In genomic region chr6:30489081-30490030, GRCh38 we compare ENCODE assay signal across 8 cellular contexts. TPM values are rescaled to one million over a fixed set of nuclear protein-coding genes. Genes with fewer than 3 reads are reported as not detected.
A peak's percentile ranks its signal among the peaks of the same experiment; 100 is the strongest.
DNase-seq lines count a peak whose midpoint lies in the region; ATAC-seq, FAIRE-seq and TF ChIP-seq lines count a peak whose summit lies in the region.

TSS of gene HLA-E (plus strand) at chr6:30489509. CDS start at chr6:30489532, 23 bp downstream.

- H2BK5ac ChIP-seq in H1 (ENCODE audit: low read depth, low read length), result no peak within 1 kb of the TSS; the same call in 1 of the 2 replicates

- no peak within 1 kb of the TSS for H3K4ac ChIP-seq in H1 (replicated peaks; ENCODE audit: insufficient read length, low read depth, low read length)

- H3K79me1 ChIP-seq in H1 (ENCODE audit: low read depth, low read length), result no peaks in the 10 kb centered on the region

- peak; percentile 98 for TF ChIP-seq POLR2A in H1 (IDR thresholded peaks at IDR 0.05; ENCODE audit: control extremely low read depth in 1 of 2, low read depth in 2 of 2, low read length in 2 of 2)

- H3K18ac ChIP-seq in H1 (ENCODE audit: extremely low read depth, low read length), result peak within 1 kb of the TSS; percentile 75

- peak within 1 kb of the TSS; percentile 51; the same call in 1 of the 2 replicates for H2AFZ ChIP-seq in H1 (ENCODE audit: low read length)

- no peak for TF ChIP-seq EP300 in H1 (IDR thresholded peaks at IDR 0.05; ENCODE audit: borderline replicate concordance in 1 of 2, low read depth in 2 of 2, low read length in 2 of 2)

- H4K91ac ChIP-seq in H1 (replicated peaks; ENCODE audit: insufficient read length, low read length), result no peak within 1 kb of the TSS

- no peak within 1 kb of the TSS for H3K56ac ChIP-seq in H1 (replicated peaks; ENCODE audit: insufficient read length, low read depth, low read length)

- H4K20me1 ChIP-seq in H1 (replicated peaks in 1 of 2; ENCODE audit: control insufficient read depth in 1 of 2, insufficient read depth in 2 of 2, low read length in 2 of 2), result peaks cover 0 to 7% of the 10 kb centered on the region in 2 experiments

- CTCF ChIA-PET in H1 (lab: Charles Lee; ENCODE audit: partially characterized antibody), result interaction anchor here (0.6 to 3.0 kb wide), 4 partner anchors 20 to 172 kb away, joined by 3 to 10 read pairs (median 4); no protein-coding TSS in a partner anchor

- H3K23ac ChIP-seq in H1 (ENCODE audit: insufficient read length), result no peak within 1 kb of the TSS

- TF ChIP-seq RAD21 in H1 (IDR thresholded peaks at IDR 0.05 in 1 of 2, conservative IDR thresholded peaks at IDR 0.05 in 1 of 2; ENCODE audit: low read depth in 2 of 2, low read length in 2 of 2), result 0 out of 4 replicates have a peak, but pooled peaks of 1 of the 2 experiments have one; percentile 2

- ATAC-seq in GM19395 (IDR thresholded peaks at IDR 0.05; ENCODE audit: unreplicated experiment), result peak; percentile 85
- ATAC-seq in HG03571 (IDR thresholded peaks at IDR 0.05; ENCODE audit: unreplicated experiment), result peak; percentile 77
- peak; percentile 77 for ATAC-seq in memory B cell (ENCODE audit: low read depth)

- H3K36me3 ChIP-seq in H1 (ENCODE audit: control insufficient read depth in 2 of 4, insufficient read depth in 4 of 4, low read length in 3 of 4), result peaks cover 0 to 13% (median 6%) of the 10 kb centered on the region in 4 experiments; a peak in 3 of 8 replicates

- POLR2A ChIA-PET in H1 (lab: Charles Lee; ENCODE audit: partially characterized antibody), result interaction anchor here (0.6 to 1.8 kb wide), 9 partner anchors 20 to 126 kb away, joined by 3 to 5 read pairs (median 3); no protein-coding TSS in a partner anchor

- H3K23me2 ChIP-seq in H1 (ENCODE audit: low read depth, low read length), result no peaks in the 10 kb centered on the region; the same call in 1 of the 2 replicates

- no peak within 1 kb of the TSS for H3K14ac ChIP-seq in H1 (ENCODE audit: insufficient read length)

- H3K27ac ChIP-seq in H1 (ENCODE audit: low read depth, low read length), result peak within 1 kb of the TSS; percentile 30; the same call in 1 of the 2 replicates

- H3K9me3 Mint-ChIP-seq in memory B cell, result no peaks in the 10 kb centered on the region

- H3K4me3 Mint-ChIP-seq in memory B cell, result peak within 1 kb of the TSS; percentile 99

- H3K4me2 ChIP-seq in H1 (ENCODE audit: insufficient read depth in 1 of 2, low read depth in 2 of 2, low read length in 2 of 2), result peak within 1 kb of the TSS; percentile 54 to 72

- peaks cover 39% of the 10 kb centered on the region for H3K4me1 Mint-ChIP-seq in memory B cell

- WGBS in H1 (ENCODE audit: extremely low coverage in 1 of 2, insufficient coverage in 1 of 2, insufficient read length in 1 of 2, insufficient replicate concordance in 2 of 2, low coverage in 1 of 2, low lambda C conversion rate in 2 of 2, missing lambda C conversion rate in 1 of 2), 2 experiments, result 9% methylated on average over 51 of the region's 69 CpGs; no CpG with 5 or more reads in 1 of the 2 experiments

- peak within 1 kb of the TSS; percentile 99 for H3K27ac Mint-ChIP-seq in memory B cell

- H3K4me1 ChIP-seq in H1 (replicated peaks in 1 of 4; ENCODE audit: control insufficient read depth in 3 of 4, insufficient read depth in 4 of 4, low read length in 3 of 4), result peaks cover 0 to 5% (median 2%) of the 10 kb centered on the region in 4 experiments; a peak in 5 of 7 replicates

- no peak for TF ChIP-seq CTCF in H1 (IDR thresholded peaks at IDR 0.05; ENCODE audit: control extremely low read depth in 1 of 3, insufficient read depth in 1 of 3, low read depth in 1 of 3, low read length in 3 of 3)

- no peak within 1 kb of the TSS for H2BK15ac ChIP-seq in H1 (ENCODE audit: low read length)

- H3K9ac ChIP-seq in H1 (replicated peaks in 1 of 4; ENCODE audit: extremely low read depth in 1 of 4, low read depth in 3 of 4, low read length in 3 of 4), result peak within 1 kb of the TSS; percentile 70 to 89 (median 72)

- peaks cover 38% of the 10 kb centered on the region for H3K36me3 Mint-ChIP-seq in memory B cell

- no peaks in the 10 kb centered on the region; a peak in 1 of 7 replicates for H3K27me3 ChIP-seq in H1 (replicated peaks in 1 of 4; ENCODE audit: control insufficient read depth in 3 of 4, extremely low read depth in 1 of 4, insufficient read depth in 3 of 4, low read length in 3 of 4)

- peak; percentile 94 for FAIRE-seq in H1 (lab: Jason Lieb, UNC)

- H2BK20ac ChIP-seq in H1 (ENCODE audit: low read length), result no peak within 1 kb of the TSS

- no peak within 1 kb of the TSS for H4K5ac ChIP-seq in H1 (ENCODE audit: insufficient read length, low read depth, low read length)

- H3K4me3 ChIP-seq in H1 (ENCODE audit: extremely low read depth in 1 of 4, insufficient read depth in 2 of 4, low read depth in 3 of 4, low read length in 4 of 4), result peak within 1 kb of the TSS; percentile 79 to 94 (median 86)

- DNase-seq in CD1c-positive myeloid dendritic cell (ENCODE audit: extremely low spot score), result peak; percentile 100
- DNase-seq in NK-92 (lab: John Stamatoyannopoulos, UW; ENCODE audit: unreplicated experiment), result peak; percentile 27
- peak; percentile 78 to 91 for DNase-seq in activated CD8-positive, alpha-beta memory T cell treated with anti-CD3 and anti-CD28 coated beads for 4 hours (ENCODE audit: low read depth in 2 of 2)
- peak; percentile 87 to 94 for DNase-seq in H1 (ENCODE audit: low read depth in 1 of 2, low spot score in 2 of 2)
- DNase-seq in memory B cell (ENCODE audit: low spot score in 2 of 2), result peak; percentile 84 to 91
- DNase-seq in stimulated activated CD8-positive, alpha-beta memory T cell treated with anti-CD3 and anti-CD28 coated beads, Interleukin-12 subunit alpha, Interleukin-12 subunit beta, amount 100 ng/mL, for 24 hours (ENCODE audit: extremely low read depth), result peak; percentile 69

- H3K79me2 ChIP-seq in H1 (ENCODE audit: control insufficient read depth in 1 of 2, insufficient read depth in 2 of 2, low read length in 2 of 2), result no peaks in the 10 kb centered on the region

- no peaks in the 10 kb centered on the region for H3K27me3 Mint-ChIP-seq in memory B cell

- H2AK5ac ChIP-seq in H1 (ENCODE audit: low read depth, low read length), result no peak within 1 kb of the TSS

- no peak within 1 kb of the TSS for H2BK12ac ChIP-seq in H1 (ENCODE audit: low read depth, low read length)

- peak within 1 kb of the TSS; percentile 86 for H4K8ac ChIP-seq in H1 (ENCODE audit: extremely low read depth, insufficient read depth, low read length)

- H3K9me3 ChIP-seq in H1 (ENCODE audit: insufficient read depth in 2 of 2, low read depth in 1 of 2, low read length in 1 of 2), result no peaks in the 10 kb centered on the region

- no peak within 1 kb of the TSS for H2BK120ac ChIP-seq in H1 (replicated peaks; ENCODE audit: low read depth, low read length)

TF ChIP-seq in H1, 55 proteins besides CTCF, POLR2A, EP300 and RAD21 (continues in another document):
- TF ChIP-seq ZNF274 (IDR thresholded peaks at IDR 0.05; ENCODE audit: borderline replicate concordance, extremely low read depth, low read length) (no peak), E2F6 (IDR thresholded peaks at IDR 0.05) (no peak), FOSL1 (IDR thresholded peaks at IDR 0.05; ENCODE audit: insufficient read depth, low read depth, low read length) (no peak), SRF (IDR thresholded peaks at IDR 0.05; ENCODE audit: low read depth, low read length) (no peak), TEAD4 (IDR thresholded peaks at IDR 0.05; ENCODE audit: low read depth, low read length) (no peak), CEBPB (IDR thresholded peaks at IDR 0.05; ENCODE audit: low read depth, low read length) (no peak), USF2 (IDR thresholded peaks at IDR 0.05; ENCODE audit: low read length) (peak; percentile 74), CTBP2 (IDR thresholded peaks at IDR 0.05; ENCODE audit: borderline replicate concordance, insufficient read depth, insufficient read length, low read length) (no peak), RFX5 (IDR thresholded peaks at IDR 0.05; ENCODE audit: borderline replicate concordance, low read depth, low read length) (peak; percentile 97), TAF7 (optimal IDR thresholded peaks at IDR 0.05; ENCODE audit: borderline replicate concordance, low read depth, low read length) (peak; percentile 89), POU5F1 (IDR thresholded peaks at IDR 0.05; ENCODE audit: low read depth, low read length) (no peak), NRF1 (IDR thresholded peaks at IDR 0.05; ENCODE audit: low read depth, low read length) (no peak), TAF1 (IDR thresholded peaks at IDR 0.05; ENCODE audit: low read depth, low read length) (peak; percentile 92), TBP (IDR thresholded peaks at IDR 0.05; ENCODE audit: low read depth, low read length) (peak; percentile 96), PHF8 (conservative IDR thresholded peaks at IDR 0.05; ENCODE audit: low read depth, low read length) (peak; percentile 94), SP2 (IDR thresholded peaks at IDR 0.05; ENCODE audit: low read length) (no peak), SP1 (IDR thresholded peaks at IDR 0.05; ENCODE audit: low read depth, low read length) (no peak; the same call in 1 of the 2 replicates), RBBP5 (IDR thresholded peaks at IDR 0.05; ENCODE audit: borderline replicate concordance, low read depth, low read length) (peak; percentile 27; the same call in 1 of the 2 replicates)

RNA-seq across cellular contexts. Expression of gene HLA-E, which starts in this region (rescaled TPM):
- 24.4 and 28.0 TPM in 2 replicates for total RNA-seq in H1 (2021; fragmentation: NEBNext Ultra II Directional; extraction: Animal tissue kit (Norgen Biotek cat#: 25700))
- 20.2 and 26.1 TPM in 2 replicates for polyA plus RNA-seq in H1 (2011; rRNA removed)
- 29.0 TPM for polyA plus RNA-seq in H1 (2011; cell fraction: cytosol; rRNA removed)
- polyA plus RNA-seq in H1 (2011; cell fraction: nucleus; rRNA removed), result 29.1 TPM
- 26.1 to 29.2 TPM (median 27.6 TPM) in 4 replicates for polyA plus RNA-seq in H1 (2012, experiment 1 of 2)
- 30.7 TPM for polyA plus RNA-seq in H1 (2012, experiment 2 of 2)
- polyA plus RNA-seq in H1 (2013, experiment 1 of 2), result 35.3 TPM
- polyA plus RNA-seq in H1 (2013, experiment 2 of 2), result 41.8 TPM
- polyA minus RNA-seq in H1 (2011; rRNA and poly(A)+ RNA removed), result 17.0 and 18.3 TPM in 2 replicates
- 16.2 TPM for polyA minus RNA-seq in H1 (2011; cell fraction: cytosol; rRNA and poly(A)+ RNA removed)
- 20.6 TPM for polyA minus RNA-seq in H1 (2011; cell fraction: nucleus; rRNA and poly(A)+ RNA removed)

Comparison
In these comparisons a context has a peak if more than half of its experiments do, and no peak if none do; other contexts are left out.
1. Peak in every context shown above with its lines: DNase-seq, ATAC-seq, H3K4me3 ChIP-seq and H3K27ac ChIP-seq.
2. DNase-seq: peak in every context shown above with its lines; median percentile 100 in CD1c-positive myeloid dendritic cell; 90 in H1; 88 in memory B cell; 84 in activated CD8-positive, alpha-beta memory T cell treated with anti-CD3 and anti-CD28 coated beads for 4 hours; 69 in stimulated activated CD8-positive, alpha-beta memory T cell treated with anti-CD3 and anti-CD28 coated beads, Interleukin-12 subunit alpha, Interleukin-12 subunit beta, amount 100 ng/mL, for 24 hours; 27 in NK-92.